9 cellular contexts compared by ENCODE assay signal in the genomic region with DNA sequence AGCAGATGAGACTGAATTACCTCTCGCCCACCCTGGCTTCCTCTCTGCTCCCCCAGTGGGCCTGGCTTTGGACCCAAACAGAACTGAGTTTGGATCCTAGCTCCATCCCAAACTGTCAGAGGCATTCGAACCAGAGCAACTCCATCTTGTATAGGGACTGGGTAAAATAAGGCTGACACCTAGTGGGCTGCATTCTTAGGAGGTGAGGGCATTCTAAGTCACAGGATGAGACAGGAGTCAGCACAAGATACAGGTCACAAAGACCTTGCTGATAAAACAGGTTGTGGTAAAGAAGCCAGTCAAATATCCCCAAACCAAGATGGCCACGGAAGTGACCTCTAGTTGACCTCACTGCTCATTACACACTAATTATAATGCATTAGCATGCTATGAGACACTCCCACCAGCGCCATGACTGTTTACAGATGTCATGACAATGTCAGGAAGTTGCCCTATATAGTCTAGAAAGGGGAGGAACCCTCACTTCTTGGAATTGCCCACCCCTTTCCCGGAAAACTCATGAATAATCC. TPM values are rescaled to one million over a fixed set of nuclear protein-coding genes. Genes with fewer than 3 reads are reported as not detected.
A peak's percentile ranks its signal among the peaks of the same experiment; 100 is the strongest.
DNase-seq lines count a peak whose midpoint lies in the region; ATAC-seq and TF ChIP-seq lines count a peak whose summit lies in the region.
"Had no signal": no experiment of that assay in that cellular context is flagged by ENCODE, and none has a peak within 500 bp of the region (broad histone marks: within the 10 kb centered on the region; RNA-seq: fewer than 3 reads in every experiment).

No MANE protein-coding gene starts in this region.

- H4K91ac ChIP-seq in neuronal stem cell (ENCODE audit: low read depth, low read length, poor library complexity), result no peak overlapping the region

- WGBS in neuronal stem cell (ENCODE audit: extremely low coverage in 2 of 2, insufficient read length in 2 of 2, insufficient replicate concordance in 1 of 2), 2 donors, result no CpG with 5 or more reads among the region's 5 CpGs

- H3K4me2 ChIP-seq in neuronal stem cell (ENCODE audit: insufficient read depth, low read length, poor library complexity, severe bottlenecking), result no peak overlapping the region

- H3K27me3 ChIP-seq in neuronal stem cell (ENCODE audit: control insufficient read depth in 3 of 3, insufficient read depth in 3 of 3, low read depth in 1 of 3, low read length in 3 of 3) (no peaks in the 10 kb centered on the region), colonic mucosa (no peaks in the 10 kb centered on the region)

- intact Hi-C loops in colonic mucosa (cut with DNase I), result no loop called here

- H3K4me1 ChIP-seq in neuronal stem cell (ENCODE audit: control insufficient read depth in 2 of 2, insufficient read depth in 1 of 2, low read depth in 1 of 2, low read length in 2 of 2) (no peaks in the 10 kb centered on the region), colonic mucosa (no peaks in the 10 kb centered on the region)

- no peak overlapping the region for H3K23ac ChIP-seq in neuronal stem cell (ENCODE audit: low read depth, low read length, poor library complexity)

- H2BK5ac ChIP-seq in neuronal stem cell (ENCODE audit: low read length), result no peak overlapping the region

- H2BK120ac ChIP-seq in neuronal stem cell (ENCODE audit: low read depth, low read length), result no peak overlapping the region

- no peak overlapping the region for H2BK15ac ChIP-seq in neuronal stem cell (ENCODE audit: low read length)

- no peaks in the 10 kb centered on the region for H3K9me3 ChIP-seq in neuronal stem cell (replicated peaks in 1 of 2; ENCODE audit: control insufficient read depth in 2 of 2, insufficient read depth in 1 of 2, low read depth in 1 of 2, low read length in 2 of 2)
- no peaks in the 10 kb centered on the region for H3K9me3 ChIP-seq in colonic mucosa

- no peak for TF ChIP-seq CTCF in GM12865 (IDR thresholded peaks at IDR 0.05; ENCODE audit: insufficient read depth, low read depth, low read length, missing control alignments)
- no peak for TF ChIP-seq CTCF in colonic mucosa (IDR thresholded peaks at IDR 0.05)

- H3K36me3 ChIP-seq in neuronal stem cell (replicated peaks in 1 of 2; ENCODE audit: control insufficient read depth in 2 of 2, insufficient read depth in 2 of 2, low read length in 2 of 2), result no peaks in the 10 kb centered on the region
- no peaks in the 10 kb centered on the region for H3K36me3 ChIP-seq in colonic mucosa

- no peak overlapping the region for H4K8ac ChIP-seq in neuronal stem cell (ENCODE audit: low read depth, low read length)

- H3K4ac ChIP-seq in neuronal stem cell (ENCODE audit: low read length), result no peak overlapping the region

- no peak overlapping the region for H3K27ac ChIP-seq in neuronal stem cell (replicated peaks; ENCODE audit: low read length)
- H3K27ac ChIP-seq in colonic mucosa, result no peak overlapping the region

- H3K14ac ChIP-seq in neuronal stem cell (ENCODE audit: low read length), result no peak overlapping the region

- H3K18ac ChIP-seq in neuronal stem cell (ENCODE audit: low read length), result no peak overlapping the region

- DNase-seq in GM12865 (ENCODE audit: low read depth) (peak; percentile 57), RPMI8226 (peak; percentile 38), astrocyte of the hippocampus (ENCODE audit: low read depth, low spot score) (peak; percentile 60), neuronal stem cell (ENCODE audit: low spot score) (no peak), pons (ENCODE audit: low spot score) (no peak), colonic mucosa (no peak)
- DNase-seq: NCI-H345 had no signal

- no peak overlapping the region for H3K4me3 ChIP-seq in GM12865 (ENCODE audit: low read depth, low read length)
- no peak overlapping the region for H3K4me3 ChIP-seq in neuronal stem cell (ENCODE audit: low read length in 2 of 2)
- no peak overlapping the region for H3K4me3 ChIP-seq in colonic mucosa

- no peak overlapping the region for H3K9ac ChIP-seq in neuronal stem cell (ENCODE audit: low read depth, low read length, poor library complexity)
- H3K9ac ChIP-seq in colonic mucosa (ENCODE audit: low read depth in 2 of 2, low read length in 2 of 2), result no peak overlapping the region

- no peak overlapping the region for H2BK12ac ChIP-seq in neuronal stem cell (ENCODE audit: low read length)

- H2AK5ac ChIP-seq in neuronal stem cell (ENCODE audit: low read depth, low read length), result no peak overlapping the region

- peak overlapping the region; percentile 54 for H2AFZ ChIP-seq in neuronal stem cell (ENCODE audit: low read length)

- no peak for ATAC-seq in GM19023 (IDR thresholded peaks at IDR 0.05; ENCODE audit: unreplicated experiment)
- no peak for ATAC-seq in HG02884 (IDR thresholded peaks at IDR 0.05; ENCODE audit: unreplicated experiment)

- no peaks in the 10 kb centered on the region for H3K79me1 ChIP-seq in neuronal stem cell (ENCODE audit: low read depth, low read length)

RNA-seq across cellular contexts. Expression of a gene that starts 44.4 kb away (rescaled TPM):
- polyA plus RNA-seq in neuronal stem cell (2013, experiment 1 of 2), result 40.9 TPM
- 39.7 TPM for polyA plus RNA-seq in neuronal stem cell (2013, experiment 2 of 2)
- total RNA-seq in colonic mucosa, result 10 to 100 TPM; 17.6 to 21.2 TPM

RNA-seq across cellular contexts. Expression of a gene that starts 44.8 kb away (rescaled TPM):
- 5.1 TPM for polyA plus RNA-seq in neuronal stem cell (2013, experiment 1 of 2)
- polyA plus RNA-seq in neuronal stem cell (2013, experiment 2 of 2), result 4.8 TPM
- total RNA-seq in colonic mucosa, result 10 to 100 TPM in 1 of 2 donors, 1 to 10 TPM in 1; 6.0 to 15.0 TPM

Comparison
In these comparisons a context has a peak if more than half of its experiments do, and no peak if none do; other contexts are left out.
1. DNase-seq: peak in GM12865 (single experiment), RPMI8226 (single experiment) and astrocyte of the hippocampus (single experiment); none in neuronal stem cell (single experiment), pons (single experiment) and colonic mucosa (single experiment).